26 cellular contexts compared by ENCODE assay signal in genomic region chr1:169180167-169180566, GRCh38.
DNase-seq lines count a peak whose midpoint lies in the region; ATAC-seq, FAIRE-seq and TF ChIP-seq lines count a peak whose summit lies in the region.
"Had no signal": no experiment of that assay in that cellular context is flagged by ENCODE, and none has a peak within 500 bp of the region (broad histone marks: within the 10 kb centered on the region; RNA-seq: fewer than 3 reads in every experiment).

No MANE protein-coding gene starts in this region.

- no peak overlapping the region for H3K27ac ChIP-seq in A549
- H3K27ac ChIP-seq in K562 (ENCODE audit: extremely low read depth, low read depth, low read length) = no peak overlapping the region
- H3K27ac ChIP-seq: BLaER1 treated with 17β-estradiol and CSF1 and Interleukin-3, amounts not matched to agents 10 nM and 100 nM had no signal

- no peaks in the 10 kb centered on the region for H3K36me3 Mint-ChIP-seq in activated CD4-positive, alpha-beta T cell treated with anti-CD3 and anti-CD28 coated beads, Interleukin-2, amount 10 ng/mL, durations not matched to agents 7 days and 5 days (ENCODE audit: low read depth)
- H3K36me3 Mint-ChIP-seq: CD14-positive monocyte; CD4-positive, CD25-positive, alpha-beta regulatory T cell had no signal

- H3K4me3 Mint-ChIP-seq in activated CD4-positive, alpha-beta T cell treated with anti-CD3 and anti-CD28 coated beads, Interleukin-2, amount 10 ng/mL, durations not matched to agents 7 days and 5 days = no peak overlapping the region
- H3K4me3 Mint-ChIP-seq: B cell; CD14-positive monocyte; CD4-positive, alpha-beta memory T cell; CD4-positive, CD25-positive, alpha-beta regulatory T cell; CD8-positive, alpha-beta memory T cell had no signal

- H3K36me3 ChIP-seq in K562 (ENCODE audit: control insufficient read depth, insufficient read depth, low read length) = no peaks in the 10 kb centered on the region
- H3K36me3 ChIP-seq: BLaER1 treated with 17β-estradiol and CSF1 and Interleukin-3, amounts not matched to agents 10 nM and 100 nM had no signal

- no peak for ATAC-seq in A549
- ATAC-seq in K562 = no peak
- ATAC-seq in GM21529 (IDR thresholded peaks at IDR 0.05; ENCODE audit: unreplicated experiment) = no peak
- ATAC-seq: GM12878 had no signal

- H3K9me1 ChIP-seq in K562 (ENCODE audit: control insufficient read depth, insufficient read depth, low read length) = no peaks in the 10 kb centered on the region

- no peak for TF ChIP-seq RAD21 in A549 (conservative IDR thresholded peaks at IDR 0.05 in 1 of 2, IDR thresholded peaks at IDR 0.05 in 1 of 2)
- no peak for TF ChIP-seq RAD21 in K562 (CRISPR knock-in tag; conservative IDR thresholded peaks at IDR 0.05 in 1 of 2, IDR thresholded peaks at IDR 0.05 in 1 of 2)

- no peaks in the 10 kb centered on the region for H3K4me1 Mint-ChIP-seq in activated CD4-positive, alpha-beta T cell treated with anti-CD3 and anti-CD28 coated beads, Interleukin-2, amount 10 ng/mL, durations not matched to agents 7 days and 5 days
- H3K4me1 Mint-ChIP-seq: B cell; CD14-positive monocyte; CD4-positive, alpha-beta memory T cell; CD8-positive, alpha-beta memory T cell had no signal

- no peak overlapping the region for H3K27ac Mint-ChIP-seq in activated CD4-positive, alpha-beta T cell treated with anti-CD3 and anti-CD28 coated beads, Interleukin-2, amount 10 ng/mL, durations not matched to agents 7 days and 5 days
- H3K27ac Mint-ChIP-seq: B cell; CD14-positive monocyte; CD4-positive, alpha-beta memory T cell; CD4-positive, CD25-positive, alpha-beta regulatory T cell; CD8-positive, alpha-beta memory T cell had no signal

- no peaks in the 10 kb centered on the region for H3K27me3 ChIP-seq in K562 (ENCODE audit: control insufficient read depth in 2 of 2, insufficient read depth in 2 of 2, low read length in 2 of 2)
- H3K27me3 ChIP-seq: BLaER1 treated with 17β-estradiol and CSF1 and Interleukin-3, amounts not matched to agents 10 nM and 100 nM had no signal

- CTCF ChIA-PET in A549 (lab: Yijun Ruan, JAX) (interaction anchor here (0.8 to 1.7 kb wide), 3 partner anchors 168 to 813 kb away, joined by 3 to 5 read pairs (median 3); no protein-coding TSS in a partner anchor), K562 (lab: Yijun Ruan, JAX; ENCODE audit: low intra/inter-chr PET ratio) (no interaction called here)
- CTCF ChIA-PET in activated CD4-positive, alpha-beta T cell treated with anti-CD3 and anti-CD28 coated beads, Interleukin-2, amount 10 ng/mL, durations not matched to agents 7 days and 5 days (lab: Charles Lee) = no interaction called here

- H3K9me3 ChIP-seq in A549 = no peaks in the 10 kb centered on the region
- no peaks in the 10 kb centered on the region for H3K9me3 ChIP-seq in K562 (replicated peaks; ENCODE audit: control insufficient read depth, insufficient read depth, low read depth, low read length)
- H3K9me3 ChIP-seq: BLaER1 treated with 17β-estradiol and CSF1 and Interleukin-3, amounts not matched to agents 10 nM and 100 nM had no signal

- H2AFZ ChIP-seq in K562 (ENCODE audit: low read depth, low read length) = no peak overlapping the region

- TF ChIP-seq CTCF in A549 (IDR thresholded peaks at IDR 0.05) = no peak
- TF ChIP-seq CTCF in K562 (IDR thresholded peaks at IDR 0.05 in 2 of 3, conservative IDR thresholded peaks at IDR 0.05 in 1 of 3; ENCODE audit: insufficient read depth in 2 of 3, low read depth in 1 of 3, low read length in 3 of 3) = no peak

- no TSS peak for BruUV-seq in K562 (replicated peaks; lab: Mats Ljungman, UMichigan)

- no peaks in the 10 kb centered on the region for H3K27me3 Mint-ChIP-seq in activated CD4-positive, alpha-beta T cell treated with anti-CD3 and anti-CD28 coated beads, Interleukin-2, amount 10 ng/mL, durations not matched to agents 7 days and 5 days
- H3K27me3 Mint-ChIP-seq: B cell; CD4-positive, alpha-beta memory T cell; CD4-positive, CD25-positive, alpha-beta regulatory T cell; CD8-positive, alpha-beta memory T cell had no signal

- WGBS in A549 (ENCODE audit: missing lambda C conversion rate) = 90% methylated on average over 3 of the region's 3 CpGs
- 41% methylated on average over 3 of the region's 3 CpGs for WGBS in K562 (ENCODE audit: insufficient coverage, low coverage, missing lambda C conversion rate)

- TF ChIP-seq POLR2A in A549 (IDR thresholded peaks at IDR 0.05; ENCODE audit: low read length) (no peak), K562 (conservative IDR thresholded peaks at IDR 0.05) (no peak)

- no peaks in the 10 kb centered on the region for H3K79me2 ChIP-seq in K562 (ENCODE audit: control insufficient read depth, insufficient read depth, low read length)

- POLR2A ChIA-PET in A549 (lab: Yijun Ruan, JAX) (no interaction called here), K562 (lab: Yijun Ruan, JAX) (interaction anchor here (2.3 kb wide), 1 partner anchor 11 kb away, joined by 10 read pairs; no protein-coding TSS in a partner anchor)
- POLR2A ChIA-PET in activated CD4-positive, alpha-beta T cell treated with anti-CD3 and anti-CD28 coated beads, Interleukin-2, amount 10 ng/mL, durations not matched to agents 7 days and 5 days (lab: Charles Lee) = no interaction called here

- FAIRE-seq in A549 (lab: Jason Lieb, UNC) (no peak), K562 (lab: Jason Lieb, UNC) (no peak)
- FAIRE-seq: A204.1, D721Med, GM12878, GM12892, GM18507 had no signal

- no peak for TF ChIP-seq EP300 in A549 (IDR thresholded peaks at IDR 0.05)
- no peak for TF ChIP-seq EP300 in K562 (IDR thresholded peaks at IDR 0.05; ENCODE audit: low read length)

- no peak overlapping the region for H3K9ac ChIP-seq in K562 (ENCODE audit: insufficient read depth in 1 of 2, low read depth in 2 of 2, low read length in 2 of 2)
- H3K9ac ChIP-seq: BLaER1 treated with 17β-estradiol and CSF1 and Interleukin-3, amounts not matched to agents 10 nM and 100 nM had no signal

- H3K4me1 ChIP-seq in A549 = no peaks in the 10 kb centered on the region
- no peaks in the 10 kb centered on the region for H3K4me1 ChIP-seq in K562 (replicated peaks in 1 of 2; ENCODE audit: control insufficient read depth in 2 of 2, insufficient read depth in 2 of 2, low read length in 2 of 2)
- H3K4me1 ChIP-seq: BLaER1 treated with 17β-estradiol and CSF1 and Interleukin-3, amounts not matched to agents 10 nM and 100 nM; Caco-2 had no signal

- H3K4me3 ChIP-seq in A549 (no peak overlapping the region), K562 (no peak overlapping the region)
- H3K4me3 ChIP-seq: BLaER1 treated with 17β-estradiol and CSF1 and Interleukin-3, amounts not matched to agents 10 nM and 100 nM; GM12878 had no signal

- no peak overlapping the region for H3K4me2 ChIP-seq in A549
- no peak overlapping the region for H3K4me2 ChIP-seq in K562 (ENCODE audit: insufficient read depth, low read length)
- H3K4me2 ChIP-seq: BLaER1 treated with 17β-estradiol and CSF1 and Interleukin-3, amounts not matched to agents 10 nM and 100 nM had no signal

- peaks cover 3% of the 10 kb centered on the region for H3K9me3 Mint-ChIP-seq in activated CD4-positive, alpha-beta T cell treated with anti-CD3 and anti-CD28 coated beads, Interleukin-2, amount 10 ng/mL, durations not matched to agents 7 days and 5 days

- H4K20me1 ChIP-seq in K562 (replicated peaks; ENCODE audit: control insufficient read depth, insufficient read depth, low read length) = no peaks in the 10 kb centered on the region
- H4K20me1 ChIP-seq: BLaER1 treated with 17β-estradiol and CSF1 and Interleukin-3, amounts not matched to agents 10 nM and 100 nM had no signal

- DNase-seq in A549 (ENCODE audit: low read depth in 1 of 2, low spot score in 1 of 2) (no peak), COLO829 (ENCODE audit: low spot score) (peak; percentile 16), K562 (ENCODE audit: extremely low read depth in 1 of 4, low spot score in 3 of 4) (no peak), foreskin melanocyte (peak; percentile 53), DMS79 (lab: John Stamatoyannopoulos, UW) (no peak), SW480 (ENCODE audit: low spot score) (no peak)
- DNase-seq in activated CD4-positive, alpha-beta T cell treated with anti-CD3 and anti-CD28 coated beads, Interleukin-2, amount 10 ng/mL, durations not matched to agents 7 days and 5 days = no peak
- DNase-seq: 8988T; AML-193; Caco-2; Calu3; CD4-positive, alpha-beta memory T cell; CD4-positive, CD25-positive, alpha-beta regulatory T cell; CD8-positive, alpha-beta memory T cell; DND-41; EL; GDM1 had no signal

- in situ Hi-C loops in K562 (cut with MboI) = no loop called here

- intact Hi-C loops in K562 (cut with micrococcal nuclease) = no loop called here

TF ChIP-seq in A549, 52 proteins besides CTCF, POLR2A, EP300 and RAD21:
- TF ChIP-seq POLR2AphosphoS2 (conservative IDR thresholded peaks at IDR 0.05; ENCODE audit: low read length) (no peak), RCOR1 (IDR thresholded peaks at IDR 0.05; ENCODE audit: low read depth, low read length) (no peak), NR3C1 (IDR thresholded peaks at IDR 0.05) (no peak), ATOH8 (CRISPR knock-in tag; IDR thresholded peaks at IDR 0.05; ENCODE audit: low read depth) (no peak), TP53 (CRISPR knock-in tag; IDR thresholded peaks at IDR 0.05) (no peak), MAFK (IDR thresholded peaks at IDR 0.05; ENCODE audit: partially characterized antibody) (peak; percentile 87)

TF ChIP-seq in K562, 482 proteins besides CTCF, POLR2A, EP300 and RAD21 (continues in another document):
- peak; percentile 83 for TF ChIP-seq ZNF316 (IDR thresholded peaks at IDR 0.05)
- peak; percentile 78 for TF ChIP-seq MAFF (IDR thresholded peaks at IDR 0.05; ENCODE audit: low read length)
- no peak for TF ChIP-seq DEAF1 (CRISPR knock-in tag; IDR thresholded peaks at IDR 0.05)
- peak; percentile 83 for TF ChIP-seq MAFK (IDR thresholded peaks at IDR 0.05; ENCODE audit: low read length)
- no peak for TF ChIP-seq RFX7 (CRISPR knock-in tag; IDR thresholded peaks at IDR 0.05)

Comparison
In these comparisons a context has a peak if more than half of its experiments do, and no peak if none do; other contexts are left out.
1. DNase-seq: peak in COLO829 (single experiment) and foreskin melanocyte (single experiment); none in A549 (0 of 2), K562 (0 of 4), activated CD4-positive, alpha-beta T cell treated with anti-CD3 and anti-CD28 coated beads, Interleukin-2, amount 10 ng/mL, durations not matched to agents 7 days and 5 days (single experiment), DMS79 (single experiment) and SW480 (single experiment).
2. Of the 35 proteins assayed by ChIP-seq in both K562 and A549: peak only in K562: none; only in A549: none; in both: MAFK; in neither: 34.